In genomic region chr1:98385691-98386090, GRCh38 we compare ENCODE assay signal across 19 cellular contexts.
DNase-seq lines count a peak whose midpoint lies in the region; TF ChIP-seq lines count a peak whose summit lies in the region.
"Had no signal": no experiment of that assay in that cellular context is flagged by ENCODE, and none has a peak within 500 bp of the region (broad histone marks: within the 10 kb centered on the region; RNA-seq: fewer than 3 reads in every experiment).

No MANE protein-coding gene starts in this region.

- DNase-seq in ELR (ENCODE audit: low read depth) (peak; percentile 64), NCI-H446 treated with DMSO at 0.1 percent for 48 hours (lab: John Stamatoyannopoulos, UW) (peak; percentile 54), dermis blood vessel endothelial cell (peak; percentile 24), retinal pigment epithelial cell (ENCODE audit: low read depth) (peak; percentile 59), H4 (ENCODE audit: low spot score) (no peak), NCI-H2081 (lab: John Stamatoyannopoulos, UW) (no peak)
- DNase-seq in activated CD4-positive, alpha-beta T cell treated with anti-CD3 and anti-CD28 coated beads, Interleukin-2, amount 50 U/mL, for 1 hour, result no peak
- no peak for DNase-seq in stimulated activated CD4-positive, alpha-beta T cell treated with anti-CD3 and anti-CD28 coated beads, Interleukin-12 subunit alpha, Interleukin-12 subunit beta, amount 100 ng/mL, for 4 hours
- DNase-seq: ACHN; AML-193; Caco-2; NCI-H1092 treated with DMSO at 0.1 percent for 48 hours; NCI-H345; NCI-H526 treated with DMSO at 0.1 percent for 48 hours; NK-92 treated with Interleukin-12 subunit alpha and Interleukin-12 subunit beta, amount 100 ng/mL, for 24 hours; RPMI8226; SIG-M5 had no signal

- no peak overlapping the region for H3K4me3 ChIP-seq in retinal pigment epithelial cell (ENCODE audit: low read length)
- H3K4me3 ChIP-seq: HAP-1, K562 had no signal

- no peak for TF ChIP-seq CTCF in retinal pigment epithelial cell (conservative IDR thresholded peaks at IDR 0.05; ENCODE audit: low read depth, low read length)

Comparison
In these comparisons a context has a peak if more than half of its experiments do, and no peak if none do; other contexts are left out.
1. DNase-seq: peak in ELR (single experiment), NCI-H446 treated with DMSO at 0.1 percent for 48 hours (single experiment), dermis blood vessel endothelial cell (single experiment) and retinal pigment epithelial cell (single experiment); none in activated CD4-positive, alpha-beta T cell treated with anti-CD3 and anti-CD28 coated beads, Interleukin-2, amount 50 U/mL, for 1 hour (single experiment), H4 (single experiment), NCI-H2081 (0 of 2) and stimulated activated CD4-positive, alpha-beta T cell treated with anti-CD3 and anti-CD28 coated beads, Interleukin-12 subunit alpha, Interleukin-12 subunit beta, amount 100 ng/mL, for 4 hours (single experiment).